8 cellular contexts compared by ENCODE assay signal in genomic region chr19:15836345-15836594, GRCh38. TPM values are rescaled to one million over a fixed set of nuclear protein-coding genes. Genes with fewer than 3 reads are reported as not detected.
DNase-seq lines count a peak whose midpoint lies in the region; ATAC-seq, FAIRE-seq and TF ChIP-seq lines count a peak whose summit lies in the region.

No MANE protein-coding gene starts in this region.

- H3K27ac ChIP-seq in suprapubic skin (peak overlapping the region; percentile 98), smooth muscle cell (ENCODE audit: low read depth) (no peak overlapping the region)

- no peak for TF ChIP-seq EP300 in suprapubic skin (IDR thresholded peaks at IDR 0.05)

- peak overlapping the region; percentile 86 for H3K4me3 Mint-ChIP-seq in activated CD4-positive, alpha-beta memory T cell treated with anti-CD3 and anti-CD28 coated beads, Interleukin-2, amount 10 ng/mL, durations not matched to agents 7 days and 5 days

- TF ChIP-seq POLR2A in H54 (IDR thresholded peaks at IDR 0.05; ENCODE audit: low read depth, low read length) = no peak
- TF ChIP-seq POLR2A in suprapubic skin (IDR thresholded peaks at IDR 0.05) = no peak

- no peaks in the 10 kb centered on the region for H4K20me1 ChIP-seq in smooth muscle cell (ENCODE audit: low read depth)

- H3K27me3 Mint-ChIP-seq in activated CD4-positive, alpha-beta memory T cell treated with anti-CD3 and anti-CD28 coated beads, Interleukin-2, amount 10 ng/mL, durations not matched to agents 7 days and 5 days = no peaks in the 10 kb centered on the region

- H2AFZ ChIP-seq in smooth muscle cell (ENCODE audit: low read depth) = no peak overlapping the region

- no peaks in the 10 kb centered on the region for H3K9me3 ChIP-seq in suprapubic skin
- H3K9me3 ChIP-seq in smooth muscle cell (replicated peaks; ENCODE audit: low read depth) = peaks cover 4% of the 10 kb centered on the region

- CTCF ChIA-PET in AG04449 (lab: Yijun Ruan, JAX) = no interaction called here
- CTCF ChIA-PET in activated CD4-positive, alpha-beta memory T cell treated with anti-CD3 and anti-CD28 coated beads, Interleukin-2, amount 10 ng/mL, durations not matched to agents 7 days and 5 days (lab: Charles Lee) = no interaction called here

- no peaks in the 10 kb centered on the region for H3K27me3 ChIP-seq in suprapubic skin
- H3K27me3 ChIP-seq in smooth muscle cell (ENCODE audit: low read depth) = no peaks in the 10 kb centered on the region

- no peaks in the 10 kb centered on the region for H3F3A ChIP-seq in smooth muscle cell (ENCODE audit: low read depth)

- H3K79me2 ChIP-seq in smooth muscle cell (ENCODE audit: low read depth) = no peaks in the 10 kb centered on the region

- no peaks in the 10 kb centered on the region for H3K36me3 Mint-ChIP-seq in activated CD4-positive, alpha-beta memory T cell treated with anti-CD3 and anti-CD28 coated beads, Interleukin-2, amount 10 ng/mL, durations not matched to agents 7 days and 5 days (ENCODE audit: low read depth)

- H3K4me3 ChIP-seq in AG04449 (ENCODE audit: low read depth, low read length) (peak overlapping the region; percentile 81), iPS-11a (ENCODE audit: low read depth, low read length) (peak overlapping the region; percentile 62), suprapubic skin (peak overlapping the region; percentile 77), smooth muscle cell (no peak overlapping the region)

- H3K4me1 ChIP-seq in suprapubic skin (peaks cover 20% of the 10 kb centered on the region), smooth muscle cell (ENCODE audit: low read depth) (no peaks in the 10 kb centered on the region)

- H3K9me3 Mint-ChIP-seq in activated CD4-positive, alpha-beta memory T cell treated with anti-CD3 and anti-CD28 coated beads, Interleukin-2, amount 10 ng/mL, durations not matched to agents 7 days and 5 days = no peaks in the 10 kb centered on the region

- peak overlapping the region; percentile 99 for H3K27ac Mint-ChIP-seq in activated CD4-positive, alpha-beta memory T cell treated with anti-CD3 and anti-CD28 coated beads, Interleukin-2, amount 10 ng/mL, durations not matched to agents 7 days and 5 days

- no peak for DNase-seq in AG04449 (ENCODE audit: low read depth, low spot score)
- peak; percentile 21 for DNase-seq in H54 (ENCODE audit: insufficient read length, low spot score)
- no peak for DNase-seq in activated CD4-positive, alpha-beta memory T cell treated with anti-CD3 and anti-CD28 coated beads, Interleukin-2, amount 10 ng/mL, durations not matched to agents 7 days and 5 days
- no peak for DNase-seq in suprapubic skin (ENCODE audit: low spot score in 2 of 2)
- no peak for DNase-seq in smooth muscle cell (lab: John Stamatoyannopoulos, UW; ENCODE audit: unreplicated experiment)

- H3K4me1 Mint-ChIP-seq in activated CD4-positive, alpha-beta memory T cell treated with anti-CD3 and anti-CD28 coated beads, Interleukin-2, amount 10 ng/mL, durations not matched to agents 7 days and 5 days = peaks cover 26% of the 10 kb centered on the region

- no peak for TF ChIP-seq CTCF in AG04449 (IDR thresholded peaks at IDR 0.05; ENCODE audit: insufficient read depth, low read length, missing control alignments)
- TF ChIP-seq CTCF in suprapubic skin (IDR thresholded peaks at IDR 0.05) = no peak
- TF ChIP-seq CTCF in smooth muscle cell (IDR thresholded peaks at IDR 0.05; ENCODE audit: borderline replicate concordance, insufficient read depth, poor library complexity, severe bottlenecking) = no peak

- 1% methylated on average over 18 of the region's 18 CpGs for WGBS in suprapubic skin
- 91% methylated on average over 18 of the region's 18 CpGs for WGBS in smooth muscle cell (ENCODE audit: low lambda C conversion rate)

- ATAC-seq in HG02870 (IDR thresholded peaks at IDR 0.05; ENCODE audit: unreplicated experiment) = no peak
- ATAC-seq in GM18498 (IDR thresholded peaks at IDR 0.05; ENCODE audit: unreplicated experiment) = no peak

- no peak overlapping the region for H3K9ac ChIP-seq in smooth muscle cell (ENCODE audit: low read depth)

- H3K36me3 ChIP-seq in suprapubic skin (no peaks in the 10 kb centered on the region), smooth muscle cell (ENCODE audit: low read depth) (no peaks in the 10 kb centered on the region)

- H3K4me2 ChIP-seq in smooth muscle cell = no peak overlapping the region

- FAIRE-seq in H54 (lab: Jason Lieb, UNC) = no peak

- POLR2A ChIA-PET in AG04449 (lab: Yijun Ruan, JAX) = interaction anchor here (0.9 kb wide), 1 partner anchor 22 kb away, joined by 4 read pairs; no protein-coding TSS in a partner anchor
- POLR2A ChIA-PET in activated CD4-positive, alpha-beta memory T cell treated with anti-CD3 and anti-CD28 coated beads, Interleukin-2, amount 10 ng/mL, durations not matched to agents 7 days and 5 days (lab: Charles Lee) = interaction anchor here (0.8 to 2.6 kb wide), 22 partner anchors 9 to 711 kb away, joined by 3 to 9 read pairs (median 4); partner anchors contain the start of genes AKAP8L, BRD4, FAM32A and HSH2D

RNA-seq across cellular contexts. Expression of gene OR10H1, which starts 20.8 kb away (rescaled TPM):
- not detected for total RNA-seq in activated CD4-positive, alpha-beta memory T cell treated with anti-CD3 and anti-CD28 coated beads, Interleukin-2, amount 10 ng/mL, durations not matched to agents 7 days and 5 days
- total RNA-seq in suprapubic skin (not detected), smooth muscle cell (not detected in 2 replicates)
- polyA plus RNA-seq in smooth muscle cell = not detected in 2 replicates

RNA-seq across cellular contexts. Expression of gene OR10H5, which starts 48.8 kb away (rescaled TPM):
- not detected for total RNA-seq in activated CD4-positive, alpha-beta memory T cell treated with anti-CD3 and anti-CD28 coated beads, Interleukin-2, amount 10 ng/mL, durations not matched to agents 7 days and 5 days
- not detected for total RNA-seq in suprapubic skin
- not detected in 2 replicates for total RNA-seq in smooth muscle cell
- polyA plus RNA-seq in smooth muscle cell = not detected in 2 replicates
